Comparison of ENCODE assay signal across 8 cellular contexts in the genomic region with DNA sequence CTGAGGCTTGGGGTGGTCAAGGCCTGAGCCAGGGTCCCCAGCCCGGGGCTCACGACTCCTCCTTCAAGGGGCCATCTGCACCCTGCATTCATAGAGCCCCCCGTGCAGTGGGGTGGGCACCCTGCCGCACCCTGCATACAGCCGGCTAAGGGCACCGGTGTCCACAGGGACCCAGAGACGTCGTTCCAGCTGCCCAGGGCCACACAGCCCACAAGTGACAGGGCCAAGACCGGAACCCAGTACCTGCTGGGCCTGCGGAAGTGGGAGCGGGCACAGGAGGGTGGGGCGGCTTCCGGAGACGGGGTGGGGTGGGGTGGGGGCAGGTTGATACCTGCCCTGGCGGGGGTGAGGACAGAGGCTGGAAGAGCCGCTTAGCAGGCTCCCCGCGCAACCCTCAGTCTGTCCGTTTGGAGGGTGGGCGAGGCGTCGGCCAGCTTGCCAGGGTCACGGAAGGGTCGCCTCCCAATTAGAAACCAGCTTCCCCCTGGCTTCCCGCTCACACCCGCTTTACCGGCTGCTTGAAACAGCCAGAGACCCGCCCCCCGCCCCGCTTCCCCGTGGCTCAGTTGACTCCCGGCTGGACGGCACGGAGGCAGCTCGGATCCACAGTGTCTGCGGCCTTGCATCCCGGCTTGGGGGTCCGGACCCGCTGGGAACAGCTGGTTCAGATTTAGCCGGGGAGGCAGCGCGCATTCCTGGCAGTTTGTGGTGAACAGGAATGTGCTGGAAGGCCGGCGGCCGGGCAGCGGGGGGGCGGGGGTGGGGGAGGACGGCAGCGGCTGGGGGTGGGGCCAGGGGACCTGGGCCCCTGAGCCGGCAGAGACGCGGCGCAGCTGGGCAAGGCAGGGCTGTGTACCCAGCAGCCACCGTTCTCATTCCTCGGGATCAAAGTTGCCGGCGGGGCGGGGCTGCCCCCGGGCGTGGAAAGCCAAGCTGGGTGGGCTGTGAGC.
A peak's percentile ranks its signal among the peaks of the same experiment; 100 is the strongest.
DNase-seq lines count a peak whose midpoint lies in the region; ATAC-seq and TF ChIP-seq lines count a peak whose summit lies in the region.

No MANE protein-coding gene starts in this region.

- H2AFZ ChIP-seq in ACC112 (ENCODE audit: low read length, unreplicated experiment) = no peak overlapping the region

- ATAC-seq in GM21786 (IDR thresholded peaks at IDR 0.05; ENCODE audit: unreplicated experiment) = no peak

- H3K36me3 ChIP-seq in ACC112 (ENCODE audit: insufficient read depth, low read length) (no peaks in the 10 kb centered on the region), NT2/D1 (ENCODE audit: insufficient read depth, insufficient read length, low read length) (peaks cover 50% of the 10 kb centered on the region), neutrophil (peaks cover 41% of the 10 kb centered on the region)

- H3K79me2 ChIP-seq in ACC112 (ENCODE audit: control insufficient read depth, insufficient read depth, low read length, unreplicated experiment) = peaks cover 30% of the 10 kb centered on the region

- no peaks in the 10 kb centered on the region for H3K27me3 ChIP-seq in ACC112 (ENCODE audit: insufficient read depth, low read length)
- H3K27me3 ChIP-seq in NT2/D1 (ENCODE audit: insufficient read depth, insufficient read length) = no peaks in the 10 kb centered on the region
- no peaks in the 10 kb centered on the region for H3K27me3 ChIP-seq in neutrophil

- DNase-seq in GM13977 (ENCODE audit: low spot score) (peak; percentile 80), NT2/D1 (ENCODE audit: low read depth, low spot score) (peak; percentile 87), foreskin fibroblast (peak; percentile 96 to 99), NCI-H187 (lab: John Stamatoyannopoulos, UW) (no peak)
- peak; percentile 45 for DNase-seq in activated T-helper 9 cell treated with anti-CD3 and anti-CD28 coated beads, Interleukin-2, amount 50 U/mL, for 16 hours (ENCODE audit: low read depth)

- H3K9me3 ChIP-seq in NT2/D1 (ENCODE audit: insufficient read depth, low read length) = no peaks in the 10 kb centered on the region
- no peaks in the 10 kb centered on the region for H3K9me3 ChIP-seq in neutrophil

- in situ Hi-C loops in GM13977 (cut with MboI; ENCODE audit: low pct_unique_long_range_greater_than_20kb, low sequenced_read_pairs, unreplicated experiment) = no loop called here

- peak overlapping the region; percentile 84 for H3K4me3 ChIP-seq in ACC112 (ENCODE audit: low read depth, low read length)
- H3K4me3 ChIP-seq in NT2/D1 (ENCODE audit: insufficient read length, low read depth) = peak overlapping the region; percentile 91
- H3K4me3 ChIP-seq in foreskin fibroblast (ENCODE audit: low read depth in 1 of 2, low read length in 2 of 2) = peak overlapping the region; percentile 80 to 100
- H3K4me3 ChIP-seq in neutrophil (ENCODE audit: low read depth in 1 of 2, low read length in 1 of 2) = peak overlapping the region; percentile 77 to 100

- peak overlapping the region; percentile 45 for H3K27ac ChIP-seq in ACC112 (ENCODE audit: low read depth, low read length)
- H3K27ac ChIP-seq in neutrophil = peak overlapping the region; percentile 99

- TF ChIP-seq CTCF in GM13977 (IDR thresholded peaks at IDR 0.05; ENCODE audit: extremely low read depth, insufficient read depth, missing control alignments) (no peak), foreskin fibroblast (IDR thresholded peaks at IDR 0.05; ENCODE audit: low read depth, low read length) (no peak), neutrophil (IDR thresholded peaks at IDR 0.05) (no peak)

- peak overlapping the region; percentile 94 for H3K9ac ChIP-seq in NT2/D1 (ENCODE audit: insufficient read length, low read depth)

- peaks cover 5% of the 10 kb centered on the region for H3K4me1 ChIP-seq in ACC112 (ENCODE audit: control insufficient read depth, insufficient read depth, low read length, unreplicated experiment)
- peaks cover 5% of the 10 kb centered on the region for H3K4me1 ChIP-seq in NT2/D1 (ENCODE audit: insufficient read depth, insufficient read length)
- peaks cover 42 to 55% of the 10 kb centered on the region in 2 experiments for H3K4me1 ChIP-seq in neutrophil (ENCODE audit: control insufficient read depth in 1 of 2, insufficient read depth in 1 of 2, low read depth in 1 of 2, low read length in 1 of 2)

Comparison
In these comparisons a context has a peak if more than half of its experiments do, and no peak if none do; other contexts are left out.
1. DNase-seq: peak in GM13977 (single experiment), NT2/D1 (single experiment), activated T-helper 9 cell treated with anti-CD3 and anti-CD28 coated beads, Interleukin-2, amount 50 U/mL, for 16 hours (single experiment) and foreskin fibroblast (2 of 2); none in NCI-H187 (0 of 2).
2. Peak in every context shown above with its lines, with median percentiles within 50 percentile points of each other: H3K4me3 ChIP-seq.